Comparison of ENCODE assay signal across 8 cellular contexts in genomic region chr3:49019941-49020334, GRCh38. TPM values are rescaled to one million over a fixed set of nuclear protein-coding genes. Genes with fewer than 3 reads are reported as not detected.
DNase-seq lines count a peak whose midpoint lies in the region; ATAC-seq and TF ChIP-seq lines count a peak whose summit lies in the region.

No MANE protein-coding gene starts in this region.

- no peak for TF ChIP-seq POLR2A in adrenal gland (IDR thresholded peaks at IDR 0.05)

- ATAC-seq in memory B cell (ENCODE audit: low read depth) = no peak

- H3K27ac ChIP-seq in A673 (ENCODE audit: low read depth, low read length, poor library complexity, severe bottlenecking) (peak overlapping the region; percentile 96), adrenal gland (peak overlapping the region in 4 of 5 donors; percentile 98 to 100 (median 100))

- CTCF ChIA-PET in A673 (lab: Charles Lee) = interaction anchor here (2.5 kb wide), 1 partner anchor 13 kb away, joined by 14 read pairs; the partner anchor contains the start of gene WDR6

- WGBS in adrenal gland, 4 donors = 47 to 58% (median 54%) methylated on average over 11 to 12 of the region's 12 CpGs

- peak overlapping the region; percentile 98 for H3K27ac Mint-ChIP-seq in memory B cell

- H3K36me3 ChIP-seq in A673 (ENCODE audit: insufficient read depth, low read length, poor library complexity, severe bottlenecking) (peaks cover 19% of the 10 kb centered on the region), adrenal gland (replicated peaks in 1 of 2) (peaks cover 0 to 39% of the 10 kb centered on the region in 2 donors)

- intact Hi-C loops in A673 (cut with micrococcal nuclease; ENCODE audit: unreplicated experiment) = no loop called here
- intact Hi-C loops in adrenal gland (cut with DNase I) = loop anchor here in 1 of 2 donors (10.0 kb wide), 1 partner anchor 1025 kb away; no protein-coding TSS in a partner anchor

- peaks cover 11% of the 10 kb centered on the region for H3K36me3 Mint-ChIP-seq in memory B cell

- H3K9me3 ChIP-seq in A673 (ENCODE audit: low read depth, low read length, poor library complexity, severe bottlenecking) (no peaks in the 10 kb centered on the region), adrenal gland (replicated peaks in 1 of 3) (no peaks in the 10 kb centered on the region)

- peak overlapping the region; percentile 99 for H3K4me3 Mint-ChIP-seq in memory B cell

- H3K4me3 ChIP-seq in A673 (ENCODE audit: low read depth, low read length, poor library complexity, severe bottlenecking) (peak overlapping the region; percentile 83), HFF-Myc (replicated peaks; ENCODE audit: low read depth, low read length) (peak overlapping the region; percentile 77), adrenal gland (peak overlapping the region in 1 of 4 donors; percentile 91)

- H3K27me3 Mint-ChIP-seq in memory B cell = no peaks in the 10 kb centered on the region

- DNase-seq in A673 (ENCODE audit: low spot score) = no peak
- no peak for DNase-seq in HFF-Myc (ENCODE audit: extremely low read depth, low read depth)
- DNase-seq in adrenal gland = peak in 1 of 7 donors; percentile 25
- DNase-seq in memory B cell (ENCODE audit: low spot score in 2 of 2) = no peak
- DNase-seq in dedifferentiated amniotic fluid mesenchymal stem cell (ENCODE audit: extremely low spot score) = no peak
- no peak for DNase-seq in 8988T
- no peak for DNase-seq in NCI-H2081 (lab: John Stamatoyannopoulos, UW)
- DNase-seq in stimulated activated CD4-positive, alpha-beta T cell treated with anti-CD3 and anti-CD28 coated beads, Interleukin-4, amount 100 ng/mL, for 24 hours = no peak

- no peaks in the 10 kb centered on the region for H3K9me3 Mint-ChIP-seq in memory B cell

- H3K27me3 ChIP-seq in A673 (replicated peaks; ENCODE audit: insufficient read depth, low read depth, low read length, poor library complexity) (no peaks in the 10 kb centered on the region), adrenal gland (no peaks in the 10 kb centered on the region)

- no peak for TF ChIP-seq CTCF in A673 (conservative IDR thresholded peaks at IDR 0.05; ENCODE audit: low read depth, low read length)
- no peak for TF ChIP-seq CTCF in HFF-Myc (IDR thresholded peaks at IDR 0.05; ENCODE audit: low read depth, low read length, missing control alignments)
- no peak for TF ChIP-seq CTCF in adrenal gland (IDR thresholded peaks at IDR 0.05)

- H3K4me1 ChIP-seq in A673 (ENCODE audit: insufficient read depth, low read length, poor library complexity, severe bottlenecking) = no peaks in the 10 kb centered on the region
- peaks cover 22 to 44% of the 10 kb centered on the region in 2 donors for H3K4me1 ChIP-seq in adrenal gland (replicated peaks in 1 of 2)

- POLR2A ChIA-PET in A673 (lab: Charles Lee; ENCODE audit: low non-redundant PET) = interaction anchor here (0.6 kb wide), 1 partner anchor 10 kb away, joined by 13 read pairs; no protein-coding TSS in a partner anchor

- peaks cover 17% of the 10 kb centered on the region for H3K4me1 Mint-ChIP-seq in memory B cell

- BruUV-seq in A673 (replicated peaks; lab: Mats Ljungman, UMichigan) = no TSS peak

RNA-seq across cellular contexts. Expression of gene DALRD3, which starts 1.6 kb away (rescaled TPM):
- total RNA-seq in A673 (2021) = 13.2 and 15.8 TPM in 2 replicates
- 10 to 100 TPM; 18.4 to 87.9 (median 46.7) TPM for total RNA-seq in adrenal gland
- 10 to 100 TPM; 22.8 to 65.2 (median 53.1) TPM for polyA plus RNA-seq in adrenal gland

RNA-seq across cellular contexts. Expression of gene NDUFAF3, which starts 2.0 kb away (rescaled TPM):
- total RNA-seq in A673 (2021) (36.6 and 39.1 TPM in 2 replicates), adrenal gland (100 to 1,000 TPM in 7 of 8 donors, 10 to 100 TPM in 1; 87.2 to 442 (median 173) TPM)
- polyA plus RNA-seq in adrenal gland = 100 to 1,000 TPM; 102 to 578 (median 269) TPM

RNA-seq across cellular contexts. Expression of gene IMPDH2, which starts 9.3 kb away (rescaled TPM):
- total RNA-seq in A673 (2021) = 190 and 196 TPM in 2 replicates
- total RNA-seq in adrenal gland = 100 to 1,000 TPM; 113 to 208 (median 127) TPM
- polyA plus RNA-seq in adrenal gland = 100 to 1,000 TPM; 145 to 171 (median 152) TPM

RNA-seq across cellular contexts. Expression of gene WDR6, which starts 12.7 kb away (rescaled TPM):
- 88.5 and 93.7 TPM in 2 replicates for total RNA-seq in A673 (2021)
- total RNA-seq in adrenal gland = 100 to 1,000 TPM; 106 to 431 (median 177) TPM
- polyA plus RNA-seq in adrenal gland = 100 to 1,000 TPM in 2 of 3 donors, 10 to 100 TPM in 1; 86.0 to 699 (median 442) TPM

RNA-seq across cellular contexts. Expression of gene P4HTM, which starts 29.9 kb away (rescaled TPM):
- total RNA-seq in A673 (2021) (13.3 and 14.9 TPM in 2 replicates), adrenal gland (100 to 1,000 TPM in 4 of 8 donors, 10 to 100 TPM in 4; 56.7 to 174 (median 102) TPM)
- polyA plus RNA-seq in adrenal gland = 100 to 1,000 TPM in 2 of 3 donors, 10 to 100 TPM in 1; 26.6 to 155 (median 129) TPM
